ENCODE assay signal across 27 cellular contexts in the genomic region with DNA sequence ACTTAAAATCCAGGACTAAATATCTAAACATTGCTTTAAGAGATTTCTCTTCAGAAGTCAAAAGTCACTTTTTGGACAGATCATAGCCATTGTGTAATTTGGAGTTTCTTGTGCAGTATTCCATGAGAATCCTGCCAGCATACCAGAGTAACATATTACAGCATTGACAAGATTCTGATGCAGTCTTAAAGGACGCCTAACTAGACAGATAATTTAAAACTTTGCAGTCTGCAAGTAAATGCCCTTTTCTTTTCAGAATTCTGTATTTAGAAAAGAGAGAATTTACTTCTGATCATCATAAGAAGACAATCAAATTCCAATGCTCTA. TPM values are rescaled to one million over a fixed set of nuclear protein-coding genes. Genes with fewer than 3 reads are reported as not detected.
"Had no signal": no experiment of that assay in that cellular context is flagged by ENCODE, and none has a peak within 500 bp of the region (broad histone marks: within the 10 kb centered on the region; RNA-seq: fewer than 3 reads in every experiment).

No MANE protein-coding gene starts in this region.

- FAIRE-seq: astrocyte had no signal

- H3K27ac Mint-ChIP-seq: activated B cell treated with CpG ODN at 0.5 μM for 24 hours; activated CD4-positive, alpha-beta T cell treated with anti-CD3 and anti-CD28 coated beads, Interleukin-2, amount 10 ng/mL, durations not matched to agents 24 days and 14 days; activated CD8-positive, alpha-beta memory T cell treated with anti-CD3 and anti-CD28 coated beads, Interleukin-2, amount 10 ng/mL, durations not matched to agents 7 days and 5 days; activated naive CD4-positive, alpha-beta T cell treated with anti-CD3 and anti-CD28 coated beads, Interleukin-2, amount 50 U/mL, for 24 hours; activated T-cell treated with anti-CD3 and anti-CD28 coated beads, Interleukin-2, amount 50 U/mL, for 24 hours; activated T-helper 1 cell treated with anti-CD3 and anti-CD28 coated beads, Interleukin-12 subunit alpha, Interleukin-12 subunit beta, Interleukin-2, Interleukin-4 antibody, amounts not matched to agents 30 ng/mL and 10 ng/mL and 1 ng/mL, durations not matched to agents 14 hours and 24 hours and 36 hours; T-helper 17 cell had no signal

- DNase-seq: activated B cell treated with CpG ODN at 0.5 μM for 24 hours; activated CD4-positive, alpha-beta T cell treated with anti-CD3 and anti-CD28 coated beads for 1 hour; activated CD4-positive, alpha-beta T cell treated with anti-CD3 and anti-CD28 coated beads, Interleukin-2, amount 10 ng/mL, durations not matched to agents 24 days and 14 days; activated CD4-positive, alpha-beta T cell treated with anti-CD3 and anti-CD28 coated beads, Interleukin-2, amount 50 U/mL, for 48 hours; activated CD8-positive, alpha-beta memory T cell treated with anti-CD3 and anti-CD28 coated beads, Interleukin-2, amount 10 ng/mL, durations not matched to agents 7 days and 5 days; activated effector memory CD4-positive, alpha-beta T cell treated with Interleukin-2 at 50 U/mL for 16 hours; activated naive CD4-positive, alpha-beta T cell; activated T-cell treated with anti-CD3 and anti-CD28 coated beads, Interleukin-2, amount 50 U/mL, for 24 hours; amygdala; KG1; NCI-H1092; NCI-H2029; NCI-H2107; NCI-H2171 treated with DMSO at 0.1 percent for 48 hours; NCI-H226; NCI-H82; SHP77 treated with DMSO at 0.1 percent for 48 hours; T-helper 17 cell; T-helper 9 cell had no signal

- ATAC-seq: activated CD8-positive, alpha-beta memory T cell treated with anti-CD3 and anti-CD28 coated beads, Interleukin-2, amount 10 ng/mL, durations not matched to agents 7 days and 5 days; Panc1; T-helper 17 cell had no signal

- H3K27me3 Mint-ChIP-seq: brain had no signal

- H3K36me3 Mint-ChIP-seq: activated CD8-positive, alpha-beta memory T cell treated with anti-CD3 and anti-CD28 coated beads, Interleukin-2, amount 10 ng/mL, durations not matched to agents 7 days and 5 days; activated naive CD4-positive, alpha-beta T cell treated with anti-CD3 and anti-CD28 coated beads, Interleukin-2, amount 50 U/mL, for 24 hours had no signal

- H3K4me3 Mint-ChIP-seq: activated B cell treated with CpG ODN at 0.5 μM for 24 hours; activated CD4-positive, alpha-beta T cell treated with anti-CD3 and anti-CD28 coated beads, Interleukin-2, amount 10 ng/mL, durations not matched to agents 24 days and 14 days; activated CD8-positive, alpha-beta memory T cell treated with anti-CD3 and anti-CD28 coated beads, Interleukin-2, amount 10 ng/mL, durations not matched to agents 7 days and 5 days; activated naive CD4-positive, alpha-beta T cell treated with anti-CD3 and anti-CD28 coated beads, Interleukin-2, amount 50 U/mL, for 24 hours; activated T-cell treated with anti-CD3 and anti-CD28 coated beads, Interleukin-2, amount 50 U/mL, for 24 hours; activated T-helper 1 cell treated with anti-CD3 and anti-CD28 coated beads, Interleukin-12 subunit alpha, Interleukin-12 subunit beta, Interleukin-2, Interleukin-4 antibody, amounts not matched to agents 30 ng/mL and 10 ng/mL and 1 ng/mL, durations not matched to agents 14 hours and 24 hours and 36 hours; brain; T-helper 17 cell had no signal

- H3K4me1 Mint-ChIP-seq: activated B cell treated with CpG ODN at 0.5 μM for 24 hours; activated CD4-positive, alpha-beta T cell treated with anti-CD3 and anti-CD28 coated beads, Interleukin-2, amount 10 ng/mL, durations not matched to agents 24 days and 14 days; activated CD8-positive, alpha-beta memory T cell treated with anti-CD3 and anti-CD28 coated beads, Interleukin-2, amount 10 ng/mL, durations not matched to agents 7 days and 5 days; activated naive CD4-positive, alpha-beta T cell treated with anti-CD3 and anti-CD28 coated beads, Interleukin-2, amount 50 U/mL, for 24 hours; T-helper 17 cell had no signal

- H3K27ac ChIP-seq: RWPE1 had no signal

RNA-seq across cellular contexts. Expression of gene IGSF10, which starts 17.5 kb away (rescaled TPM):
- total RNA-seq: activated B cell treated with CpG ODN at 0.5 μM for 24 hours; activated CD4-positive, alpha-beta T cell treated with anti-CD3 and anti-CD28 coated beads, Interleukin-2, amount 10 ng/mL, durations not matched to agents 24 days and 14 days; activated CD8-positive, alpha-beta memory T cell treated with anti-CD3 and anti-CD28 coated beads, Interleukin-2, amount 10 ng/mL, durations not matched to agents 7 days and 5 days; activated T-helper 1 cell treated with anti-CD3 and anti-CD28 coated beads, Interleukin-12 subunit alpha, Interleukin-12 subunit beta, Interleukin-2, Interleukin-4 antibody, amounts not matched to agents 30 ng/mL and 10 ng/mL and 1 ng/mL, durations not matched to agents 14 hours and 24 hours and 36 hours; MCF 10A; OCI-LY7 had no signal
